Comparison of ENCODE assay signal across 20 cellular contexts in the genomic region with DNA sequence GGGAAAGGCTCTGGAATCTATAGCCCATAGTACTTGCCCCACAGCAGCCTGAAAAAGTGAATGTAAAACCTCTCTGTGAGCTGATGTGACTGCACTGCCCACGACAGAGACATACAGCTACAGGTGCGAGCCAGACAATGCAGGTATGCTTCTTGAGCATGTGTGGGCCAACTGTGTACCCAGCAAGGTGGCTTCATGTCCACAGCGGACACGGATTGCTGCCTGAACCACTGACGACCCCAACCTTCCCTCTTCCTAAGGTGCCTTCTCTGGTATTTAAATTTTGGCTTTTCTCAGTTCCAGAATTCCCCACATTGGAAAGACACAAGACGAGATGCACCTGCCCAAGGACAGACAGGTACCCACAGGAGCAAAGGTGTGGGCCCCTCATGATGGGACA.
"Had no signal": no experiment of that assay in that cellular context is flagged by ENCODE, and none has a peak within 500 bp of the region (broad histone marks: within the 10 kb centered on the region; RNA-seq: fewer than 3 reads in every experiment).

No MANE protein-coding gene starts in this region.

- H3K4me3 ChIP-seq: gastrocnemius medialis, sigmoid colon, tibial nerve had no signal

- H3K36me3 ChIP-seq: brain microvascular endothelial cell, gastrocnemius medialis, neutrophil, sigmoid colon had no signal

- H3K9me3 Mint-ChIP-seq: activated naive CD8-positive, alpha-beta T cell treated with anti-CD3 and anti-CD28 coated beads, Interleukin-2, amount 50 U/mL, for 24 hours; central memory CD8-positive, alpha-beta T cell; naive thymus-derived CD4-positive, alpha-beta T cell; stimulated activated naive B cell treated with anti-CD40 and anti-IgM and Interleukin-4, amounts not matched to agents 10 μg/mL and 1 μg/mL and 100 μg/mL, for 72 hours; T-helper 2 cell treated with Interferon-gamma antibody and Interleukin-4, amounts not matched to agents 5 μg/mL and 100 μg/mL, for 36 hours; WTC11 had no signal

- H3K4me2 ChIP-seq: SK-N-SH had no signal

- H3K79me2 ChIP-seq: parathyroid adenoma had no signal

- H3K36me3 Mint-ChIP-seq: naive thymus-derived CD4-positive, alpha-beta T cell; stimulated activated naive B cell treated with anti-CD40 and anti-IgM and Interleukin-4, amounts not matched to agents 10 μg/mL and 1 μg/mL and 100 μg/mL, for 72 hours; WTC11 had no signal

- H2AFZ ChIP-seq: parathyroid adenoma had no signal

- H3K4me1 ChIP-seq: gastrocnemius medialis, parathyroid adenoma, sigmoid colon had no signal

- H3K4me1 Mint-ChIP-seq: activated naive CD8-positive, alpha-beta T cell treated with anti-CD3 and anti-CD28 coated beads, Interleukin-2, amount 50 U/mL, for 24 hours; central memory CD8-positive, alpha-beta T cell; WTC11 had no signal

- ATAC-seq: activated naive CD8-positive, alpha-beta T cell treated with anti-CD3 and anti-CD28 coated beads, Interleukin-2, amount 50 U/mL, for 24 hours; gastrocnemius medialis; naive thymus-derived CD4-positive, alpha-beta T cell; stimulated activated naive B cell treated with anti-CD40 and anti-IgM and Interleukin-4, amounts not matched to agents 10 μg/mL and 1 μg/mL and 100 μg/mL, for 72 hours; WTC11 had no signal

- H3K27ac ChIP-seq: brain microvascular endothelial cell, gastrocnemius medialis, neutrophil, parathyroid adenoma, sigmoid colon, tibial nerve had no signal

- H3K4me3 Mint-ChIP-seq: activated naive CD8-positive, alpha-beta T cell treated with anti-CD3 and anti-CD28 coated beads, Interleukin-2, amount 50 U/mL, for 24 hours; central memory CD8-positive, alpha-beta T cell; naive thymus-derived CD4-positive, alpha-beta T cell; stimulated activated naive B cell treated with anti-CD40 and anti-IgM and Interleukin-4, amounts not matched to agents 10 μg/mL and 1 μg/mL and 100 μg/mL, for 72 hours; T-helper 2 cell treated with Interferon-gamma antibody and Interleukin-4, amounts not matched to agents 5 μg/mL and 100 μg/mL, for 36 hours; WTC11 had no signal

- H3K27me3 ChIP-seq: brain microvascular endothelial cell, gastrocnemius medialis, neutrophil, sigmoid colon, tibial nerve had no signal

- DNase-seq: activated CD4-positive, alpha-beta T cell treated with anti-CD3 and anti-CD28 coated beads for 4 hours; activated naive CD4-positive, alpha-beta T cell treated with Interleukin-2 at 50 U/mL for 16 hours; activated naive CD8-positive, alpha-beta T cell treated with anti-CD3 and anti-CD28 coated beads, Interleukin-2, amount 50 U/mL, for 24 hours; activated T-cell treated with anti-CD3 and anti-CD28 coated beads for 4 hours; brain microvascular endothelial cell; cortex of kidney; effector CD4-positive, alpha-beta T cell; gastrocnemius medialis; kidney glomerular epithelial cell; mesenchymal stem cell; sigmoid colon; stimulated activated naive B cell treated with anti-CD40 and anti-IgM and Interleukin-4, amounts not matched to agents 10 μg/mL and 1 μg/mL and 100 μg/mL, for 72 hours had no signal

- H3K9ac ChIP-seq: parathyroid adenoma, SK-N-SH had no signal

- H3K27me3 Mint-ChIP-seq: activated naive CD8-positive, alpha-beta T cell treated with anti-CD3 and anti-CD28 coated beads, Interleukin-2, amount 50 U/mL, for 24 hours had no signal

- H3K27ac Mint-ChIP-seq: activated naive CD8-positive, alpha-beta T cell treated with anti-CD3 and anti-CD28 coated beads, Interleukin-2, amount 50 U/mL, for 24 hours; naive thymus-derived CD4-positive, alpha-beta T cell; stimulated activated naive B cell treated with anti-CD40 and anti-IgM and Interleukin-4, amounts not matched to agents 10 μg/mL and 1 μg/mL and 100 μg/mL, for 72 hours; T-helper 2 cell treated with Interferon-gamma antibody and Interleukin-4, amounts not matched to agents 5 μg/mL and 100 μg/mL, for 36 hours; WTC11 had no signal

- H3K9me3 ChIP-seq: gastrocnemius medialis, neutrophil, sigmoid colon, SK-N-SH, tibial nerve had no signal
